In the genomic region with DNA sequence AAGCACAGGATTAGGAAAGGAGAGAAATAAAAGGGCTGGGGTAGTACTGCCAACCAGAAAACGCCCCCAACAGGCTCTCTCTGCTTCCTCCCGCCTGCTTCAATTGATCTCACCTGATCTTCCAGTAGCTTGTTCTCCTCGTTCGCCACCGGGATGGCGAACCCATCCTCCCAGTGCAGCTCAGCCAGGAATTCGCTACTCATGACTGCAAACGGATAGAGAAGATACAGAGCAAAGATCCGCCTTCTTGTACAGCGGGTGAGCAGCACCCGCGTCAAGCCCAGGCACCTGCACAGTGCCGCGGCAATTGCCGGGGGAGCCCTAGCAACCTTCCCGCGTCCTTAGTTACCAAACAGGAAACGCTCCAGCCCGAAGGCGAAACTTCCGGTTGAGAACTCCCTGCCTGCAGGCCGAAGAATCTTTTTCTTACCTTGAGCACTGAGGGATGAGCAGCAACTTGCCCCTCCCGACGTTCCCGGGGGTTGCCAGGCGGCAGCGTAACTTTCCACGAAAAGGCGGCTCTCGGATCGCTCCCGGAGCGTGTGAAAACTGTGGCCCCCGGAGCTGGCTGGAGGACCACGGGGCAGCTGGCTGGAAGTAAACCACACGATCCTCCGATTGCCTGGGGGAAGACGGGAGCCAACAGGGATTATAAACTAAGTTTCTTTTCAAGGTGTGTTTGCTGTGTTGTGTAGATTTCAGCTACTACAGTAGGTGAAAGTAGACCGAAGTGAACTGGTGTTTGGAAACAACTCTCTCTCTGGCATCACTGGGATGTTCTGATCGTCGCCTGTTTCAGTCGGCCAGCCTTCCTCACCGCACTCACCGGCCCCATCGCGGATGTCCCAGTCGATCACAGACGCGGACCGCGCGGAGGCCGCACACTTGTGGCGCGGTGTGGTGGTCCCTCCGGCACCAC, we compare ENCODE assay signal across 8 cellular contexts. TPM values are rescaled to one million over a fixed set of nuclear protein-coding genes. Genes with fewer than 3 reads are reported as not detected.
A peak's percentile ranks its signal among the peaks of the same experiment; 100 is the strongest.
DNase-seq lines count a peak whose midpoint lies in the region; ATAC-seq and TF ChIP-seq lines count a peak whose summit lies in the region.

A gene (minus strand): TSS at position 312 of the 919 bp plus-strand sequence. CDS start 109 bp downstream, at position 203.

- peaks cover 45% of the 10 kb centered on the region for H3K27me3 ChIP-seq in left ventricle myocardium inferior (ENCODE audit: low read depth)

- DNase-seq in DMS79 treated with DMSO at 0.1 percent for 48 hours (lab: John Stamatoyannopoulos, UW) (peak; percentile 55), SK-N-DZ (ENCODE audit: low spot score) (peak; percentile 89), left ventricle myocardium inferior (peak; percentile 35), progenitor cell of endocrine pancreas (ENCODE audit: low spot score, unreplicated experiment) (peak; percentile 76)
- peak; percentile 75 for DNase-seq in Jurkat, Clone E6-1 (ENCODE audit: low read depth, low spot score)
- peak; percentile 79 for DNase-seq in activated naive CD8-positive, alpha-beta T cell treated with anti-CD3 and anti-CD28 coated beads, Interleukin-2, amount 50 U/mL, for 24 hours

- peak within 1 kb of the TSS; percentile 87 for H3K4me3 Mint-ChIP-seq in activated naive CD8-positive, alpha-beta T cell treated with anti-CD3 and anti-CD28 coated beads, Interleukin-2, amount 50 U/mL, for 24 hours
- H3K4me3 Mint-ChIP-seq in progenitor cell of endocrine pancreas (ENCODE audit: low read depth), result peak within 1 kb of the TSS; percentile 93

- under 1% methylated on average over 56 of the region's 56 CpGs for WGBS in urinary bladder

- H3K4me3 ChIP-seq in Jurkat, Clone E6-1 (ENCODE audit: low read length), result peak within 1 kb of the TSS; percentile 58
- peak within 1 kb of the TSS; percentile 75 for H3K4me3 ChIP-seq in left ventricle myocardium inferior
- H3K4me3 ChIP-seq in urinary bladder (ENCODE audit: low read depth, low read length), result peak within 1 kb of the TSS; percentile 62

- peaks cover 3% of the 10 kb centered on the region for H3K9me3 ChIP-seq in left ventricle myocardium inferior (replicated peaks)

- peaks cover 21% of the 10 kb centered on the region for H3K4me1 ChIP-seq in left ventricle myocardium inferior
- no peaks in the 10 kb centered on the region for H3K4me1 ChIP-seq in urinary bladder (ENCODE audit: insufficient read depth)

- peaks cover 6% of the 10 kb centered on the region for H3K9me3 Mint-ChIP-seq in activated naive CD8-positive, alpha-beta T cell treated with anti-CD3 and anti-CD28 coated beads, Interleukin-2, amount 50 U/mL, for 24 hours
- no peaks in the 10 kb centered on the region for H3K9me3 Mint-ChIP-seq in progenitor cell of endocrine pancreas (ENCODE audit: low read depth)

- H3K36me3 ChIP-seq in left ventricle myocardium inferior (no peaks in the 10 kb centered on the region), urinary bladder (ENCODE audit: insufficient read depth) (no peaks in the 10 kb centered on the region)

- peak; percentile 94 for ATAC-seq in GM21737 (IDR thresholded peaks at IDR 0.05; ENCODE audit: unreplicated experiment)
- peak; percentile 95 for ATAC-seq in activated naive CD8-positive, alpha-beta T cell treated with anti-CD3 and anti-CD28 coated beads, Interleukin-2, amount 50 U/mL, for 24 hours

- H3K27ac Mint-ChIP-seq in activated naive CD8-positive, alpha-beta T cell treated with anti-CD3 and anti-CD28 coated beads, Interleukin-2, amount 50 U/mL, for 24 hours, result peak within 1 kb of the TSS; percentile 60
- peak within 1 kb of the TSS; percentile 86 for H3K27ac Mint-ChIP-seq in progenitor cell of endocrine pancreas

- intact Hi-C loops in left ventricle myocardium inferior (cut with micrococcal nuclease), result no loop called here

- H3K27ac ChIP-seq in left ventricle myocardium inferior (replicated peaks), result no peak within 1 kb of the TSS
- no peak within 1 kb of the TSS for H3K27ac ChIP-seq in urinary bladder (ENCODE audit: low read depth)

- TF ChIP-seq CTCF in left ventricle myocardium inferior (IDR thresholded peaks at IDR 0.05; ENCODE audit: borderline replicate concordance) (no peak), progenitor cell of endocrine pancreas (IDR thresholded peaks at IDR 0.05; ENCODE audit: unreplicated experiment) (peak; percentile 20)

- H3K4me1 Mint-ChIP-seq in activated naive CD8-positive, alpha-beta T cell treated with anti-CD3 and anti-CD28 coated beads, Interleukin-2, amount 50 U/mL, for 24 hours, result peaks cover 17% of the 10 kb centered on the region
- peaks cover 6% of the 10 kb centered on the region for H3K4me1 Mint-ChIP-seq in progenitor cell of endocrine pancreas (ENCODE audit: low read depth)

- no peaks in the 10 kb centered on the region for H3K36me3 Mint-ChIP-seq in activated naive CD8-positive, alpha-beta T cell treated with anti-CD3 and anti-CD28 coated beads, Interleukin-2, amount 50 U/mL, for 24 hours (ENCODE audit: low read depth)
- H3K36me3 Mint-ChIP-seq in progenitor cell of endocrine pancreas (ENCODE audit: insufficient read depth), result no peaks in the 10 kb centered on the region

- peaks cover 58% of the 10 kb centered on the region for H3K27me3 Mint-ChIP-seq in activated naive CD8-positive, alpha-beta T cell treated with anti-CD3 and anti-CD28 coated beads, Interleukin-2, amount 50 U/mL, for 24 hours
- peaks cover 19% of the 10 kb centered on the region for H3K27me3 Mint-ChIP-seq in progenitor cell of endocrine pancreas

RNA-seq across cellular contexts. Expression of the gene that starts here (rescaled TPM):
- 4.8 TPM for polyA plus RNA-seq in Jurkat, Clone E6-1 (2012; ENCODE audit: insufficient read depth, insufficient read length)
- 0.05 TPM in 1 of 2 replicates, not detected in the other for polyA plus RNA-seq in SK-N-DZ (2014; cell fraction: cytosol; rRNA removed)
- not detected in 2 replicates for polyA plus RNA-seq in SK-N-DZ (2014; cell fraction: nucleus; rRNA removed)
- total RNA-seq in left ventricle myocardium inferior (not detected), progenitor cell of endocrine pancreas (0.22 and 0.29 TPM in 2 replicates), urinary bladder (not detected)
- 0.14 TPM for polyA plus RNA-seq in urinary bladder

Comparison
In these comparisons a context has a peak if more than half of its experiments do, and no peak if none do; other contexts are left out.
1. Peak in DNase-seq and H3K4me3 ChIP-seq in left ventricle myocardium inferior; RNA of the gene not detected or under 1 TPM.
2. Peak in DNase-seq in progenitor cell of endocrine pancreas; RNA of the gene not detected or under 1 TPM.
3. DNase-seq: peak in every context shown above with its lines; median percentile 89 in SK-N-DZ; 79 in activated naive CD8-positive, alpha-beta T cell treated with anti-CD3 and anti-CD28 coated beads, Interleukin-2, amount 50 U/mL, for 24 hours; 76 in progenitor cell of endocrine pancreas; 75 in Jurkat, Clone E6-1; 55 in DMS79 treated with DMSO at 0.1 percent for 48 hours; 35 in left ventricle myocardium inferior.